In genomic region chr7:149459540-149460433, GRCh38 we compare ENCODE assay signal across 8 cellular contexts. TPM values are rescaled to one million over a fixed set of nuclear protein-coding genes. Genes with fewer than 3 reads are reported as not detected.
A peak's percentile ranks its signal among the peaks of the same experiment; 100 is the strongest.
DNase-seq lines count a peak whose midpoint lies in the region; ATAC-seq and TF ChIP-seq lines count a peak whose summit lies in the region.

No MANE protein-coding gene starts in this region.

- peak overlapping the region; percentile 87 for H3K4me3 ChIP-seq in GM08714 (ENCODE audit: low read length)
- H3K4me3 ChIP-seq in iPS-11a (ENCODE audit: low read depth, low read length) = peak overlapping the region; percentile 62
- H3K4me3 ChIP-seq in spleen = peak overlapping the region; percentile 49 to 78 (median 68)

- intact Hi-C loops in spleen (cut with DNase I; ENCODE audit: low total_unique reads) = no loop called here

- H3K27ac Mint-ChIP-seq in activated naive CD8-positive, alpha-beta T cell = no peak overlapping the region

- no peaks in the 10 kb centered on the region for H3K27me3 Mint-ChIP-seq in activated naive CD8-positive, alpha-beta T cell

- peak overlapping the region; percentile 40 for H3K4me3 Mint-ChIP-seq in activated naive CD8-positive, alpha-beta T cell

- H3K4me1 ChIP-seq in spleen = peaks cover 9 to 46% (median 25%) of the 10 kb centered on the region in 6 donors

- no peak for TF ChIP-seq CTCF in spleen (IDR thresholded peaks at IDR 0.05 in 8 of 11, conservative IDR thresholded peaks at IDR 0.05 in 3 of 11)

- peaks cover 0 to 24% (median 11%) of the 10 kb centered on the region in 6 donors for H3K36me3 ChIP-seq in spleen

- peaks cover 37% of the 10 kb centered on the region for H3K4me1 Mint-ChIP-seq in activated naive CD8-positive, alpha-beta T cell (ENCODE audit: low read depth)

- peak overlapping the region in 5 of 8 donors; percentile 47 to 88 (median 80) for H3K27ac ChIP-seq in spleen

- TF ChIP-seq POLR2A in spleen (IDR thresholded peaks at IDR 0.05) = no peak

- ATAC-seq in GM21360 (IDR thresholded peaks at IDR 0.05; ENCODE audit: unreplicated experiment) (peak; percentile 36), HG03571 (IDR thresholded peaks at IDR 0.05; ENCODE audit: unreplicated experiment) (peak; percentile 27)

- DNase-seq in spleen (no peak), epidermal melanocyte (ENCODE audit: insufficient read length, low spot score) (no peak), middle frontal gyrus (ENCODE audit: extremely low spot score, low spot score) (no peak)

- H3K36me3 Mint-ChIP-seq in activated naive CD8-positive, alpha-beta T cell = no peaks in the 10 kb centered on the region

- peaks cover 0 to 24% (median 0%) of the 10 kb centered on the region in 7 donors for H3K27me3 ChIP-seq in spleen (replicated peaks in 1 of 7)

- WGBS in spleen, 5 donors = 0 to 3% (median 2%) methylated on average over 7 to 142 of the region's 142 CpGs

- no peaks in the 10 kb centered on the region for H3K9me3 ChIP-seq in spleen

- H3K9me3 Mint-ChIP-seq in activated naive CD8-positive, alpha-beta T cell (ENCODE audit: low read depth) = no peaks in the 10 kb centered on the region

RNA-seq across cellular contexts. Expression of gene ZNF777, which starts 1.1 kb away (rescaled TPM):
- 10 to 100 TPM in 5 of 7 donors, 1 to 10 TPM in 2; 9.3 to 12.6 (median 10.5) TPM for total RNA-seq in spleen
- 1 to 10 TPM; 3.4 to 7.7 (median 4.3) TPM for polyA plus RNA-seq in spleen

RNA-seq across cellular contexts. Expression of gene ZNF746, which starts 37.8 kb away (rescaled TPM):
- 10 to 100 TPM; 27.4 to 46.5 (median 34.8) TPM for total RNA-seq in spleen
- polyA plus RNA-seq in spleen = 10 to 100 TPM in 1 of 3 donors, 1 to 10 TPM in 2; 6.1 to 12.5 (median 8.2) TPM
